ENCODE assay signal across 13 cellular contexts in the genomic region with DNA sequence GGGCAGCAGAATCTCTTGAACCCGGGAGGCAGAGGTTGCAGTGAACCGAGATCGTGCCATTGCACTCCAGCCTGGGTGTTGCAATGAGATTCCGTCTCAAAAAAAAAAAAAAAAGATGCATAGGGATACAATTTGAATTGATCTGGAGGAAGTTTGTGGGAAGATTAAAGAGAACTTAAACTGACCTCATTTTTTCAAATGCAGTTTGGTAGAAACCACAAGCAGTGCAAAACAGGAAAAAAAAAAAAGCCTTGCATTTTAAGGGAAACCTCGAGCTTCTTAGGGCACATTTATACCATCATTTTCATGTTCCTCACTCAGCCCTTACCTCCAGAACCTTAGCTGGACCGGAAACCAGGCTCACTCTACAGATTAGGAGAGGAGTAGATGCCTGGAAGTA. TPM values are rescaled to one million over a fixed set of nuclear protein-coding genes. Genes with fewer than 3 reads are reported as not detected.
A peak's percentile ranks its signal among the peaks of the same experiment; 100 is the strongest.
DNase-seq lines count a peak whose midpoint lies in the region; ATAC-seq and TF ChIP-seq lines count a peak whose summit lies in the region.
"Had no signal": no experiment of that assay in that cellular context is flagged by ENCODE, and none has a peak within 500 bp of the region (broad histone marks: within the 10 kb centered on the region; RNA-seq: fewer than 3 reads in every experiment).

No MANE protein-coding gene starts in this region.

- H3K9me3 Mint-ChIP-seq in activated CD4-positive, alpha-beta T cell treated with anti-CD3 and anti-CD28 coated beads, Interleukin-2, amount 10 ng/mL, durations not matched to agents 24 days and 14 days, result no peaks in the 10 kb centered on the region
- H3K9me3 Mint-ChIP-seq in activated naive CD8-positive, alpha-beta T cell treated with anti-CD3 and anti-CD28 coated beads, Interleukin-2, amount 10 ng/mL, durations not matched to agents 7 days and 5 days, result no peaks in the 10 kb centered on the region
- H3K9me3 Mint-ChIP-seq: nephron had no signal

- H3K4me3 ChIP-seq in NT2/D1 (ENCODE audit: insufficient read length, low read depth), result no peak overlapping the region
- peak overlapping the region in 1 of 8 donors; percentile 90 for H3K4me3 ChIP-seq in spleen
- H3K4me3 ChIP-seq: esophagus squamous epithelium had no signal

- peaks cover 50% of the 10 kb centered on the region for H3K4me1 Mint-ChIP-seq in activated CD4-positive, alpha-beta T cell treated with anti-CD3 and anti-CD28 coated beads, Interleukin-2, amount 10 ng/mL, durations not matched to agents 24 days and 14 days
- H3K4me1 Mint-ChIP-seq in activated naive CD8-positive, alpha-beta T cell treated with anti-CD3 and anti-CD28 coated beads, Interleukin-2, amount 10 ng/mL, durations not matched to agents 7 days and 5 days, result peaks cover 36% of the 10 kb centered on the region

- no peaks in the 10 kb centered on the region for H3K27me3 Mint-ChIP-seq in activated CD4-positive, alpha-beta T cell treated with anti-CD3 and anti-CD28 coated beads, Interleukin-2, amount 10 ng/mL, durations not matched to agents 24 days and 14 days
- H3K27me3 Mint-ChIP-seq in activated naive CD8-positive, alpha-beta T cell treated with anti-CD3 and anti-CD28 coated beads, Interleukin-2, amount 10 ng/mL, durations not matched to agents 7 days and 5 days, result no peaks in the 10 kb centered on the region

- H3K4me1 ChIP-seq in NT2/D1 (ENCODE audit: insufficient read depth, insufficient read length), result peaks cover 7% of the 10 kb centered on the region
- H3K4me1 ChIP-seq in spleen, result peaks cover 32 to 67% (median 50%) of the 10 kb centered on the region in 6 donors

- H3K4me3 Mint-ChIP-seq in activated CD4-positive, alpha-beta T cell treated with anti-CD3 and anti-CD28 coated beads, Interleukin-2, amount 10 ng/mL, durations not matched to agents 24 days and 14 days, result peak overlapping the region; percentile 90
- peak overlapping the region; percentile 81 for H3K4me3 Mint-ChIP-seq in activated naive CD8-positive, alpha-beta T cell treated with anti-CD3 and anti-CD28 coated beads, Interleukin-2, amount 10 ng/mL, durations not matched to agents 7 days and 5 days

- H3K36me3 ChIP-seq in NT2/D1 (ENCODE audit: insufficient read depth, insufficient read length, low read length) (peaks cover 34% of the 10 kb centered on the region), spleen (peaks cover 0 to 29% (median 7%) of the 10 kb centered on the region in 6 donors)

- peak overlapping the region; percentile 97 for H3K27ac Mint-ChIP-seq in activated CD4-positive, alpha-beta T cell treated with anti-CD3 and anti-CD28 coated beads, Interleukin-2, amount 10 ng/mL, durations not matched to agents 24 days and 14 days
- H3K27ac Mint-ChIP-seq in activated naive CD8-positive, alpha-beta T cell treated with anti-CD3 and anti-CD28 coated beads, Interleukin-2, amount 10 ng/mL, durations not matched to agents 7 days and 5 days, result peak overlapping the region; percentile 94
- H3K27ac Mint-ChIP-seq: nephron had no signal

- TF ChIP-seq CTCF in spleen (IDR thresholded peaks at IDR 0.05 in 8 of 11, conservative IDR thresholded peaks at IDR 0.05 in 3 of 11), result no peak

- no peak for ATAC-seq in activated naive CD8-positive, alpha-beta T cell treated with anti-CD3 and anti-CD28 coated beads, Interleukin-2, amount 10 ng/mL, durations not matched to agents 7 days and 5 days (ENCODE audit: low read depth)
- ATAC-seq in HG03159 (IDR thresholded peaks at IDR 0.05; ENCODE audit: unreplicated experiment), result no peak
- ATAC-seq in GM21717 (IDR thresholded peaks at IDR 0.05; ENCODE audit: unreplicated experiment), result no peak

- no peaks in the 10 kb centered on the region for H3K9me3 ChIP-seq in NT2/D1 (ENCODE audit: insufficient read depth, low read length)
- no peaks in the 10 kb centered on the region for H3K9me3 ChIP-seq in spleen
- H3K9me3 ChIP-seq: esophagus squamous epithelium had no signal

- POLR2A ChIA-PET in activated naive CD8-positive, alpha-beta T cell treated with anti-CD3 and anti-CD28 coated beads, Interleukin-2, amount 10 ng/mL, durations not matched to agents 7 days and 5 days (lab: Charles Lee), result interaction anchor here (0.7 to 2.2 kb wide), 6 partner anchors 23 to 271 kb away, joined by 3 to 17 read pairs (median 5); no protein-coding TSS in a partner anchor

- intact Hi-C loops in activated CD4-positive, alpha-beta T cell treated with anti-CD3 and anti-CD28 coated beads, Interleukin-2, amount 10 ng/mL, durations not matched to agents 24 days and 14 days (cut with micrococcal nuclease), result no loop called here
- intact Hi-C loops in spleen (cut with DNase I; ENCODE audit: low total_unique reads), result no loop called here

- H3K9ac ChIP-seq in NT2/D1 (ENCODE audit: insufficient read length, low read depth), result peak overlapping the region; percentile 32

- H3K27ac ChIP-seq in spleen, result peak overlapping the region in 5 of 8 donors; percentile 26 to 99 (median 92)
- H3K27ac ChIP-seq: brain microvascular endothelial cell had no signal

- WGBS in spleen, 5 donors, result 22 to 36% (median 26%) methylated on average over 6 of the region's 6 CpGs

- H3K27me3 ChIP-seq in NT2/D1 (ENCODE audit: insufficient read depth, insufficient read length) (no peaks in the 10 kb centered on the region), spleen (replicated peaks in 1 of 7) (no peaks in the 10 kb centered on the region)
- H3K27me3 ChIP-seq: brain microvascular endothelial cell, esophagus squamous epithelium had no signal

- H3K36me3 Mint-ChIP-seq in activated CD4-positive, alpha-beta T cell treated with anti-CD3 and anti-CD28 coated beads, Interleukin-2, amount 10 ng/mL, durations not matched to agents 24 days and 14 days (ENCODE audit: low read depth), result peaks cover 22% of the 10 kb centered on the region
- peaks cover 27% of the 10 kb centered on the region for H3K36me3 Mint-ChIP-seq in activated naive CD8-positive, alpha-beta T cell treated with anti-CD3 and anti-CD28 coated beads, Interleukin-2, amount 10 ng/mL, durations not matched to agents 7 days and 5 days

- peak; percentile 78 for DNase-seq in activated CD4-positive, alpha-beta T cell treated with anti-CD3 and anti-CD28 coated beads, Interleukin-2, amount 10 ng/mL, durations not matched to agents 24 days and 14 days
- no peak for DNase-seq in activated CD4-positive, alpha-beta T cell treated with anti-CD3 and anti-CD28 coated beads, Interleukin-2, amount 50 U/mL, for 4 hours
- DNase-seq in NT2/D1 (ENCODE audit: low read depth, low spot score), result no peak
- DNase-seq in activated naive CD8-positive, alpha-beta T cell treated with anti-CD3 and anti-CD28 coated beads, Interleukin-2, amount 10 ng/mL, durations not matched to agents 7 days and 5 days, result no peak
- DNase-seq in spleen, result no peak
- DNase-seq in OCI-M2 (lab: John Stamatoyannopoulos, UW; ENCODE audit: unreplicated experiment), result no peak
- DNase-seq: brain microvascular endothelial cell, DMS79, esophagus squamous epithelium, NCI-H2107 had no signal

- TF ChIP-seq POLR2A in spleen (IDR thresholded peaks at IDR 0.05), result no peak

RNA-seq across cellular contexts. Expression of a gene that starts 2.8 kb away (rescaled TPM):
- total RNA-seq in activated CD4-positive, alpha-beta T cell treated with anti-CD3 and anti-CD28 coated beads, Interleukin-2, amount 10 ng/mL, durations not matched to agents 24 days and 14 days, result 8.9 and 9.2 TPM in 2 replicates
- total RNA-seq in activated naive CD8-positive, alpha-beta T cell treated with anti-CD3 and anti-CD28 coated beads, Interleukin-2, amount 10 ng/mL, durations not matched to agents 7 days and 5 days, result 10 to 100 TPM; 35.2 to 39.0 TPM
- 10 to 100 TPM; 13.3 to 25.0 (median 16.7) TPM for total RNA-seq in spleen
- 1 to 10 TPM; 2.3 to 5.7 (median 4.2) TPM for polyA plus RNA-seq in spleen
